ENCODE assay signal across 8 cellular contexts in the genomic region with DNA sequence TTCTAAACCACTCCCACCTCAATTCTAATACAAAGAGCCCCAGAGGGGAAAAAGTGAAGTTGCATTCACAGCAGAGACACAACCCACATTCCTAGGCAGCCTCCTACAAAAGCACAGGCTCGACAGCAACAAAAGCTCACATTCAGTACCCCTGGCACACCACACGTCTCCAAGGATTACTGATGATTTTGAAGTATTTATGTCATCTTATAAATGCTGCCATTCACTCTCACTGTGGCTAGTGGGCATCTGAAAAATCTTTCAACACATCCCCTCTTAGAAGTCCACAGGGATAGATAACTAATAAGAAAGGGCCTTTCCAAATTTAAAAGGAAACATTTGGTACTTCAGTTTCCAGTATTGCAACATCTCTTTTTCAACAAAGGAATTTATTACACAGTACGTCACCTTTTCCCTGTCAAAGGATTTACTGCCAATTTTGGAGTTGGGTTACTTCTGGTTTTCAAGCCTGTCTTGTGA.
DNase-seq lines count a peak whose midpoint lies in the region; ATAC-seq and TF ChIP-seq lines count a peak whose summit lies in the region.

No MANE protein-coding gene starts in this region.

- H3K27ac ChIP-seq in SJSA1 (peak overlapping the region; percentile 16; the same call in 1 of the 2 replicates), heart right ventricle (no peak overlapping the region)

- intact Hi-C loops in heart right ventricle (cut with DNase I): no loop called here

- H3K4me3 ChIP-seq in SJSA1: no peak overlapping the region
- no peak overlapping the region for H3K4me3 ChIP-seq in heart right ventricle

- DNase-seq in GM03348 (ENCODE audit: low spot score): peak; percentile 58
- peak in 1 of 2 experiments; percentile 15 for DNase-seq in SJSA1 (ENCODE audit: low read depth in 1 of 2, low spot score in 2 of 2)
- no peak for DNase-seq in heart right ventricle
- DNase-seq in putamen (ENCODE audit: low spot score): peak; percentile 2
- DNase-seq in NCI-H1436 treated with DMSO at 0.1 percent for 48 hours (lab: John Stamatoyannopoulos, UW): no peak
- no peak for DNase-seq in NCI-H1417 treated with DMSO at 0.1 percent for 48 hours (lab: John Stamatoyannopoulos, UW)
- no peak for DNase-seq in effector CD8-positive, alpha-beta T cell (lab: John Stamatoyannopoulos, UW)

- no peaks in the 10 kb centered on the region for H3K36me3 ChIP-seq in SJSA1
- no peaks in the 10 kb centered on the region for H3K36me3 ChIP-seq in heart right ventricle

- H3K4me1 ChIP-seq in SJSA1 (replicated peaks): no peaks in the 10 kb centered on the region
- peaks cover 0 to 14% (median 8%) of the 10 kb centered on the region in 9 donors for H3K4me1 ChIP-seq in heart right ventricle

- H3K27me3 ChIP-seq in SJSA1 (replicated peaks): no peaks in the 10 kb centered on the region
- H3K27me3 ChIP-seq in heart right ventricle: no peaks in the 10 kb centered on the region

- TF ChIP-seq CTCF in heart right ventricle (IDR thresholded peaks at IDR 0.05): no peak

- H3K9me3 ChIP-seq in SJSA1 (replicated peaks) (no peaks in the 10 kb centered on the region), heart right ventricle (peaks cover 0 to 3% (median 0%) of the 10 kb centered on the region in 11 donors)

- 36 to 48% methylated on average over 3 of the region's 3 CpGs for WGBS in heart right ventricle, 2 donors

- ATAC-seq in heart right ventricle: peak in 7 of 8 donors; percentile 31 to 93 (median 72)
- no peak for ATAC-seq in GM19455 (IDR thresholded peaks at IDR 0.05; ENCODE audit: unreplicated experiment)

Comparison
In these comparisons a context has a peak if more than half of its experiments do, and no peak if none do; other contexts are left out.
1. DNase-seq: peak in GM03348 (single experiment) and putamen (single experiment); none in heart right ventricle (0 of 2), NCI-H1436 treated with DMSO at 0.1 percent for 48 hours (single experiment), NCI-H1417 treated with DMSO at 0.1 percent for 48 hours (single experiment) and effector CD8-positive, alpha-beta T cell (single experiment).